1 cellular context compared by ENCODE assay signal in the genomic region with DNA sequence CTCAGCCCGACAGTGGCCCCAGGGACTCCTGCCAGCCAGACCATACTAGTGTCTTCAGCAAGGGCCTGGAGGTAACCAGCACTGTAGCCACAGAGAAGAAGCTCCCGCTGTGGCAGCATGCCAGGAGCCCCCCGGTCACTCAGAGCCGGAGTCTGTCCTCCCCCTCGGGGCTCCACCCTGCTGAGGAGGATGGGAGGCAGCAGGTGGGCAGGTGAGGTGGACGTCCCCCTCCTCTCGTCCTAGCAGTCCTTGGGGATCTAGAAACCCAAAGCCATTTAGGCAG.
TF ChIP-seq lines count a peak whose summit lies in the region.

No MANE protein-coding gene starts in this region.

TF ChIP-seq in H1, 55 proteins besides CTCF, POLR2A, EP300 and RAD21:
- no peak for TF ChIP-seq SUZ12 (IDR thresholded peaks at IDR 0.05; ENCODE audit: low read length)
- TF ChIP-seq SP2 (IDR thresholded peaks at IDR 0.05; ENCODE audit: low read length), result no peak
- TF ChIP-seq JUN (IDR thresholded peaks at IDR 0.05; ENCODE audit: low read depth, low read length), result no peak
- no peak for TF ChIP-seq POLR2AphosphoS5 (IDR thresholded peaks at IDR 0.05; ENCODE audit: low read depth, low read length)
- no peak for TF ChIP-seq RBBP5 (IDR thresholded peaks at IDR 0.05; ENCODE audit: borderline replicate concordance, low read depth, low read length)
